In genomic region chr7:128210590-128211570, GRCh38 we compare ENCODE assay signal across 24 cellular contexts. TPM values are rescaled to one million over a fixed set of nuclear protein-coding genes. Genes with fewer than 3 reads are reported as not detected.
DNase-seq lines count a peak whose midpoint lies in the region; ATAC-seq and TF ChIP-seq lines count a peak whose summit lies in the region.
"Had no signal": no experiment of that assay in that cellular context is flagged by ENCODE, and none has a peak within 500 bp of the region (broad histone marks: within the 10 kb centered on the region; RNA-seq: fewer than 3 reads in every experiment).

No MANE protein-coding gene starts in this region.

- H3K9me3 Mint-ChIP-seq in activated CD4-positive, alpha-beta T cell treated with anti-CD3 and anti-CD28 coated beads, Interleukin-2, amount 10 ng/mL, durations not matched to agents 7 days and 5 days: no peaks in the 10 kb centered on the region
- no peaks in the 10 kb centered on the region for H3K9me3 Mint-ChIP-seq in osteocyte (ENCODE audit: unreplicated experiment)
- H3K9me3 Mint-ChIP-seq: activated naive CD8-positive, alpha-beta T cell treated with anti-CD3 and anti-CD28 coated beads for 36 hours; activated T-helper 1 cell treated with anti-CD3 and anti-CD28 coated beads, Interleukin-12 subunit alpha, Interleukin-12 subunit beta, Interleukin-2, Interleukin-4 antibody, amounts not matched to agents 30 ng/mL and 10 ng/mL and 1 ng/mL, durations not matched to agents 14 hours and 24 hours and 36 hours; CD4-positive, alpha-beta memory T cell; type B pancreatic cell had no signal

- no peak overlapping the region for H3K27ac Mint-ChIP-seq in activated CD4-positive, alpha-beta T cell treated with anti-CD3 and anti-CD28 coated beads, Interleukin-2, amount 10 ng/mL, durations not matched to agents 7 days and 5 days
- H3K27ac Mint-ChIP-seq in osteocyte (ENCODE audit: unreplicated experiment): no peak overlapping the region
- H3K27ac Mint-ChIP-seq: activated CD4-positive, alpha-beta T cell treated with anti-CD3 and anti-CD28 coated beads for 36 hours; activated CD8-positive, alpha-beta memory T cell treated with anti-CD3 and anti-CD28 coated beads, Interleukin-2, amount 10 ng/mL, durations not matched to agents 7 days and 5 days; activated naive CD8-positive, alpha-beta T cell treated with anti-CD3 and anti-CD28 coated beads for 36 hours; activated T-helper 1 cell treated with anti-CD3 and anti-CD28 coated beads, Interleukin-12 subunit alpha, Interleukin-12 subunit beta, Interleukin-2, Interleukin-4 antibody, amounts not matched to agents 30 ng/mL and 10 ng/mL and 1 ng/mL, durations not matched to agents 14 hours and 24 hours and 36 hours; CD4-positive, alpha-beta memory T cell; type B pancreatic cell had no signal

- ATAC-seq in left colon: peak; percentile 42
- ATAC-seq: activated CD4-positive, alpha-beta T cell treated with anti-CD3 and anti-CD28 coated beads for 36 hours; activated CD8-positive, alpha-beta memory T cell treated with anti-CD3 and anti-CD28 coated beads, Interleukin-2, amount 10 ng/mL, durations not matched to agents 7 days and 5 days; mucosa of descending colon had no signal

- no peaks in the 10 kb centered on the region for H3K4me1 Mint-ChIP-seq in activated CD4-positive, alpha-beta T cell treated with anti-CD3 and anti-CD28 coated beads, Interleukin-2, amount 10 ng/mL, durations not matched to agents 7 days and 5 days
- H3K4me1 Mint-ChIP-seq in osteocyte (ENCODE audit: unreplicated experiment): peaks cover 18% of the 10 kb centered on the region
- H3K4me1 Mint-ChIP-seq: activated CD4-positive, alpha-beta T cell treated with anti-CD3 and anti-CD28 coated beads for 36 hours; activated CD8-positive, alpha-beta memory T cell treated with anti-CD3 and anti-CD28 coated beads, Interleukin-2, amount 10 ng/mL, durations not matched to agents 7 days and 5 days; activated naive CD8-positive, alpha-beta T cell treated with anti-CD3 and anti-CD28 coated beads for 36 hours had no signal

- POLR2A ChIA-PET in activated CD4-positive, alpha-beta T cell treated with anti-CD3 and anti-CD28 coated beads, Interleukin-2, amount 10 ng/mL, durations not matched to agents 7 days and 5 days (lab: Charles Lee): no interaction called here

- H3K36me3 Mint-ChIP-seq in activated CD4-positive, alpha-beta T cell treated with anti-CD3 and anti-CD28 coated beads, Interleukin-2, amount 10 ng/mL, durations not matched to agents 7 days and 5 days (ENCODE audit: low read depth): no peaks in the 10 kb centered on the region
- H3K36me3 Mint-ChIP-seq in osteocyte (ENCODE audit: unreplicated experiment): no peaks in the 10 kb centered on the region
- H3K36me3 Mint-ChIP-seq: activated CD8-positive, alpha-beta memory T cell treated with anti-CD3 and anti-CD28 coated beads, Interleukin-2, amount 10 ng/mL, durations not matched to agents 7 days and 5 days; activated naive CD8-positive, alpha-beta T cell treated with anti-CD3 and anti-CD28 coated beads for 36 hours; CD4-positive, alpha-beta memory T cell; type B pancreatic cell had no signal

- intact Hi-C loops in left colon (cut with DNase I, micrococcal nuclease): loop anchor here in 1 of 2 donors (10.0 kb wide), 1 partner anchor 496 kb away; no protein-coding TSS in a partner anchor

- DNase-seq in DMS79 treated with DMSO at 0.1 percent for 48 hours (lab: John Stamatoyannopoulos, UW): peak; percentile 89
- DNase-seq in NCI-H1092 treated with DMSO at 0.1 percent for 48 hours (lab: John Stamatoyannopoulos, UW): peak; percentile 46
- peak; percentile 7 for DNase-seq in NCI-H774 (lab: John Stamatoyannopoulos, UW)
- peak in 1 of 2 donors; percentile 12 for DNase-seq in left colon
- DNase-seq in cerebellar nuclear complex (lab: John Stamatoyannopoulos, UW): no peak
- no peak for DNase-seq in activated CD4-positive, alpha-beta T cell treated with anti-CD3 and anti-CD28 coated beads, Interleukin-2, amount 10 ng/mL, durations not matched to agents 7 days and 5 days
- no peak for DNase-seq in COLO829 (ENCODE audit: low spot score)
- DNase-seq in osteocyte (ENCODE audit: extremely low spot score, unreplicated experiment): no peak
- DNase-seq: activated CD4-positive, alpha-beta T cell treated with anti-CD3 and anti-CD28 coated beads for 36 hours; activated naive CD8-positive, alpha-beta T cell treated with anti-CD3 and anti-CD28 coated beads for 36 hours; body of pancreas; CD4-positive, alpha-beta memory T cell; HCEC 1CT; heart left ventricle; Karpas-422; left lung; mucosa of descending colon; SW 1271 had no signal

- H3K4me3 Mint-ChIP-seq in activated CD4-positive, alpha-beta T cell treated with anti-CD3 and anti-CD28 coated beads, Interleukin-2, amount 10 ng/mL, durations not matched to agents 7 days and 5 days: no peak overlapping the region
- H3K4me3 Mint-ChIP-seq in osteocyte (ENCODE audit: unreplicated experiment): no peak overlapping the region
- H3K4me3 Mint-ChIP-seq: activated CD4-positive, alpha-beta T cell treated with anti-CD3 and anti-CD28 coated beads for 36 hours; activated CD8-positive, alpha-beta memory T cell treated with anti-CD3 and anti-CD28 coated beads, Interleukin-2, amount 10 ng/mL, durations not matched to agents 7 days and 5 days; activated naive CD8-positive, alpha-beta T cell treated with anti-CD3 and anti-CD28 coated beads for 36 hours; activated T-helper 1 cell treated with anti-CD3 and anti-CD28 coated beads, Interleukin-12 subunit alpha, Interleukin-12 subunit beta, Interleukin-2, Interleukin-4 antibody, amounts not matched to agents 30 ng/mL and 10 ng/mL and 1 ng/mL, durations not matched to agents 14 hours and 24 hours and 36 hours; CD4-positive, alpha-beta memory T cell; type B pancreatic cell had no signal

- peaks cover 5% of the 10 kb centered on the region for H3K27me3 Mint-ChIP-seq in activated CD4-positive, alpha-beta T cell treated with anti-CD3 and anti-CD28 coated beads, Interleukin-2, amount 10 ng/mL, durations not matched to agents 7 days and 5 days
- peaks cover 34% of the 10 kb centered on the region for H3K27me3 Mint-ChIP-seq in osteocyte (ENCODE audit: unreplicated experiment)

- CTCF ChIA-PET in activated CD4-positive, alpha-beta T cell treated with anti-CD3 and anti-CD28 coated beads, Interleukin-2, amount 10 ng/mL, durations not matched to agents 7 days and 5 days (lab: Charles Lee): interaction anchor here (1.5 to 3.7 kb wide), 4 partner anchors 26 to 504 kb away, joined by 3 to 33 read pairs (median 14); no protein-coding TSS in a partner anchor

- no peak for TF ChIP-seq CTCF in osteocyte (IDR thresholded peaks at IDR 0.05)

RNA-seq across cellular contexts. Expression of gene LEP, which starts 30.2 kb away (rescaled TPM):
- under 1 TPM in 1 of 2 donors, not detected in 1; 0.75 TPM for total RNA-seq in left colon
- not detected for total RNA-seq in activated CD4-positive, alpha-beta T cell treated with anti-CD3 and anti-CD28 coated beads, Interleukin-2, amount 10 ng/mL, durations not matched to agents 7 days and 5 days
- not detected in 2 replicates for total RNA-seq in osteocyte
- total RNA-seq: activated CD4-positive, alpha-beta T cell treated with anti-CD3 and anti-CD28 coated beads for 36 hours; activated CD8-positive, alpha-beta memory T cell treated with anti-CD3 and anti-CD28 coated beads, Interleukin-2, amount 10 ng/mL, durations not matched to agents 7 days and 5 days; activated naive CD8-positive, alpha-beta T cell treated with anti-CD3 and anti-CD28 coated beads for 36 hours; activated T-helper 1 cell treated with anti-CD3 and anti-CD28 coated beads, Interleukin-12 subunit alpha, Interleukin-12 subunit beta, Interleukin-2, Interleukin-4 antibody, amounts not matched to agents 30 ng/mL and 10 ng/mL and 1 ng/mL, durations not matched to agents 14 hours and 24 hours and 36 hours; CD4-positive, alpha-beta memory T cell; Daoy; HT1080; NCI-H460 had no signal

Comparison
In these comparisons a context has a peak if more than half of its experiments do, and no peak if none do; other contexts are left out.
1. DNase-seq: peak in DMS79 treated with DMSO at 0.1 percent for 48 hours (single experiment), NCI-H1092 treated with DMSO at 0.1 percent for 48 hours (single experiment) and NCI-H774 (single experiment); none in cerebellar nuclear complex (0 of 2), activated CD4-positive, alpha-beta T cell treated with anti-CD3 and anti-CD28 coated beads, Interleukin-2, amount 10 ng/mL, durations not matched to agents 7 days and 5 days (single experiment), COLO829 (single experiment) and osteocyte (single experiment).